ENCODE assay signal across 7 cellular contexts in the genomic region with DNA sequence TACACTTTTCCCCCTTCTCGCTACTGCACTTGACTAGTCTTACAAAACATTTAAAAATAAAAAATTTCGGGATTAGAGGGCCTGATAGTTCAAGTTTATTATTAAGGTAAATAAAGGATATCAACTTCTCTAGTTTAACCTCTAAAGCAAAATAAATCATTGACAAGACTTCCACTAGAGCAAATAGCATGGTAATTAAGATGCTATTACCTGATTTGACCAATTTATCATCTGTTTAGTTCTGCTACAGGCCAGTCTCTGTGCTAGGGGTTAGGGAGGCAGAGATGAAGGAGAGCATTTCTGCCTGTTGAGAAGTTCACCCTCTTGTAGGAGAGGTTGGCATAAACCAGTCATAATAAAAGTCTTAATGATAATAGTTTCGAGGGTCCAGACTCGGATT.
"Had no signal": no experiment of that assay in that cellular context is flagged by ENCODE, and none has a peak within 500 bp of the region (broad histone marks: within the 10 kb centered on the region; RNA-seq: fewer than 3 reads in every experiment).

No MANE protein-coding gene starts in this region.

- ATAC-seq: HepG2, K562 had no signal

- DNase-seq: IMR-90, KBM-7, KG1 had no signal

- H3K27ac ChIP-seq: HL-60, KMS-11 had no signal

- H3K4me3 ChIP-seq: K562 had no signal
